8 cellular contexts compared by ENCODE assay signal in the genomic region with DNA sequence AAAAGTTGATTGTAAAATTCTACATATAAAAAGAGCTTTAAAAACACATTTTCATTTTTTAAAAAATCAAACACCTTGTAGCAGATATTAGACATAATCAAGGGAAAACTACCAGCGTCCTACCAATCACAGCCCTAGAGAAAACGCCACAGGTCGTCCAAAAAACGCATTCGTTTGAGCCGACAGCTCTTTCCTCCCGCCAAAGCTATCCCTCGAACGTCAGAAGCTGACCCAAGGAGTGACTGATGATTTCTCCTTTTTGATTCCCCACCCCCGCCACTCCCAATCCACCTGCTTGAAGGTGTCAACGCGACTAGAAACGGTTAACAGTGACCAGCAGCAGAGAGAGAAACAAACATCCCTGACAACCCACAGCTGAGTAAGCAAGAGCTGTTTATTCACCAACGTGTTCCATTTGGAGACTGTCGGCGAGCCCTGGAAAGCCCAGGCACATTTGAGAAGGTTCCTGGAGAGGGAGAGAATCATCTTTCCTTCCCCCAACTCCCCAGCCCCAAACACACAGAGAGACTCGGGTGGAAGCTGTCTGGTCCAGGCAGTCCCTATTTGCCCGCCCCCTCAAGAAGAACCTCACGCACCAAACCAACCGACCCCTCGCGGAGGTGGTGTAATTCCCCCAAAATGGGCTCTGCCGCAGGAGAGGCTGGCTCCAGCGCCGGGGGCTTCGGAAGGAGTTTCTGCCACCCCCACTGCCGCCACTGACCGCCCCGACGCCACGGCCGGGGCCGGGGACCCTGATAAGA. TPM values are rescaled to one million over a fixed set of nuclear protein-coding genes. Genes with fewer than 3 reads are reported as not detected.
DNase-seq lines count a peak whose midpoint lies in the region; ATAC-seq and TF ChIP-seq lines count a peak whose summit lies in the region.

No MANE protein-coding gene starts in this region.

- no peaks in the 10 kb centered on the region for H3K9me3 ChIP-seq in WERI-Rb-1 (ENCODE audit: severe bottlenecking)

- peaks cover 25% of the 10 kb centered on the region for H3K36me3 ChIP-seq in WERI-Rb-1

- TF ChIP-seq CTCF in HFFc6 (IDR thresholded peaks at IDR 0.05) = no peak
- TF ChIP-seq CTCF in WERI-Rb-1 (IDR thresholded peaks at IDR 0.05; ENCODE audit: low read depth, low read length) = no peak

- H3K4me3 ChIP-seq in WERI-Rb-1 (ENCODE audit: low read depth, low read length) = peak overlapping the region; percentile 90

- H3K27me3 ChIP-seq in WERI-Rb-1 (ENCODE audit: insufficient read depth, low read depth, severe bottlenecking) = no peaks in the 10 kb centered on the region

- H3K4me3 Mint-ChIP-seq in HFFc6 = peak overlapping the region; percentile 95
- peak overlapping the region; percentile 92 to 94 for H3K4me3 Mint-ChIP-seq in effector memory CD8-positive, alpha-beta T cell

- peaks cover 33% of the 10 kb centered on the region for H3K4me1 Mint-ChIP-seq in HFFc6 (ENCODE audit: low read depth)
- H3K4me1 Mint-ChIP-seq in effector memory CD8-positive, alpha-beta T cell (ENCODE audit: low read depth in 2 of 2) = peaks cover 21 to 31% of the 10 kb centered on the region in 2 donors

- DNase-seq in NCI-H2227 (lab: John Stamatoyannopoulos, UW; ENCODE audit: unreplicated experiment) (peak; percentile 35), NCI-H2227 treated with DMSO at 0.1 percent for 48 hours (lab: John Stamatoyannopoulos, UW) (no peak), HFFc6 (peak; percentile 52), NCI-H1105 (lab: John Stamatoyannopoulos, UW) (peak; percentile 16), WERI-Rb-1 (peak; percentile 44), medulla oblongata (ENCODE audit: extremely low spot score) (peak; percentile 63)
- peak; percentile 2 to 25 (median 21) for DNase-seq in effector memory CD8-positive, alpha-beta T cell
- DNase-seq in stimulated activated naive CD4-positive, alpha-beta T cell treated with Interleukin-2 at 50 U/mL for 16 hours (lab: John Stamatoyannopoulos, UW) = peak; percentile 23

- no peaks in the 10 kb centered on the region; the same call in 1 of the 2 replicates for H3K27me3 Mint-ChIP-seq in HFFc6 (ENCODE audit: insufficient read depth)
- no peaks in the 10 kb centered on the region for H3K27me3 Mint-ChIP-seq in effector memory CD8-positive, alpha-beta T cell

- no peaks in the 10 kb centered on the region for H3K9me3 Mint-ChIP-seq in HFFc6
- H3K9me3 Mint-ChIP-seq in effector memory CD8-positive, alpha-beta T cell = no peaks in the 10 kb centered on the region

- ATAC-seq in effector memory CD8-positive, alpha-beta T cell (replicated peaks) = peak; percentile 32

- peak overlapping the region; percentile 95 for H3K27ac ChIP-seq in WERI-Rb-1

- peak overlapping the region; percentile 84 for H3K27ac Mint-ChIP-seq in HFFc6
- H3K27ac Mint-ChIP-seq in effector memory CD8-positive, alpha-beta T cell = peak overlapping the region; percentile 91 to 92

- peaks cover 10% of the 10 kb centered on the region for H3K36me3 Mint-ChIP-seq in HFFc6 (ENCODE audit: low read depth)
- H3K36me3 Mint-ChIP-seq in effector memory CD8-positive, alpha-beta T cell (ENCODE audit: insufficient read depth) = no peaks in the 10 kb centered on the region

RNA-seq across cellular contexts. Expression of a gene that starts 0.6 kb away (rescaled TPM):
- 1 to 10 TPM in 4 of 6 experiments, under 1 TPM in 2; 0.85 to 1.1 (median 1.0) TPM for total RNA-seq in HFFc6 (2021; fragmentation: NEBNext Ultra II Directional; extraction: Animal tissue kit (Norgen Biotek cat#: 25700))

RNA-seq across cellular contexts. Expression of a gene that starts 0.7 kb away (rescaled TPM):
- 10 to 100 TPM; 36.2 to 48.2 (median 41.2) TPM for total RNA-seq in HFFc6 (2021; fragmentation: NEBNext Ultra II Directional; extraction: Animal tissue kit (Norgen Biotek cat#: 25700))
